In the genomic region with DNA sequence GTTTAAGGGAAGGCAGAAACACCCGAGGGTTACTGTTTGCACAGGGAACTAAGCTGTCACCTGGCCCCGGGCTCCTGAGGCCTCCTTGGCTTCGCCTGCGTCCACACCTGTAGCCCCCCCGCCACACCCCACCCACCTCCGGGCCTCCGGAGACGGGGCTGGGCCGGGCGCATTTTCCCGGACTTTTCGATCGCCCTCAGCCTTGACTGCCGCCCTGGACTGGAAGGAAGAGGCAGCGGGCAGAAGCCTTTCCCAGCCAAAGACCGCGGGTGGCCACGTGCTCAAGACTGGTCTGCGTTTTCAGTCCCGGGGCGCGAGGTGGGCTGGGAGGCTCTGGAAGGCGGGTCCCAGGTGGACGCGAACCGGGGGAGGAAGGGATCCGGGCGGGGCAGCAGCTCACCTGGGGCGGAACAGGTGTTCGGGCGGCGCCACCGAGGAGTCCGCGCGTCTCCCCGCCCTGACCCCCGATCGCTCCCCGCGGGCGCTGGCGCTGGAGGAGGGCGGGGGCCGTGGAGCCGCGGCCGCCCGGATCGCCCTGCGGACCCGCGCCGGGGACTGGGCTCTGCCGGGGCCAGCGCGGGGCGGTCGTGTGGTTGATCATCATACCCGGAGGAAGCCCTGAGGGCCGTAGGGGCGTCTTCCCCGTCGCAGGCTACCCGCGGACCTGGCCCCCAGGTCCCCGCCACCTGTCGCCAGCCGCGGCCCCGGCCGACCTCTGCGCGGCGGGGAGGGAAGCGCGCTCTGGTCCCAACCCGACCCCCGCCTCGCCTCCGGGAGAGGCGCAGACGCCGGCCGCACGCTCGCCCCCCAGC, we compare ENCODE assay signal across 8 cellular contexts. TPM values are rescaled to one million over a fixed set of nuclear protein-coding genes. Genes with fewer than 3 reads are reported as not detected.
A peak's percentile ranks its signal among the peaks of the same experiment; 100 is the strongest.
DNase-seq lines count a peak whose midpoint lies in the region; ATAC-seq and TF ChIP-seq lines count a peak whose summit lies in the region.

No MANE protein-coding gene starts in this region.

- H3K27me3 ChIP-seq in esophagus muscularis mucosa: no peaks in the 10 kb centered on the region

- peaks cover 0 to 9% (median 5%) of the 10 kb centered on the region in 7 donors for H3K9me3 Mint-ChIP-seq in naive B cell

- intact Hi-C loops in esophagus muscularis mucosa (cut with DNase I): loop anchor here (5.0 to 10.0 kb wide), 5 partner anchors 98 to 1590 kb away; no protein-coding TSS in a partner anchor

- peaks cover 46 to 54% (median 54%) of the 10 kb centered on the region in 3 donors for H3K27me3 Mint-ChIP-seq in naive B cell

- ATAC-seq in naive B cell (ENCODE audit: low read depth in 2 of 2): no peak
- no peak for ATAC-seq in GM18861 (IDR thresholded peaks at IDR 0.05; ENCODE audit: unreplicated experiment)

- H3K36me3 Mint-ChIP-seq in naive B cell: peaks cover 0 to 6% of the 10 kb centered on the region in 2 donors

- H3K4me1 Mint-ChIP-seq in naive B cell: peaks cover 30 to 36% (median 31%) of the 10 kb centered on the region in 3 donors

- peak overlapping the region; percentile 72 to 86 (median 78) for H3K4me3 ChIP-seq in esophagus muscularis mucosa

- peak overlapping the region; percentile 79 to 99 (median 93) for H3K27ac ChIP-seq in esophagus muscularis mucosa (replicated peaks in 1 of 4)
- peak overlapping the region; percentile 72 for H3K27ac ChIP-seq in temporal lobe (ENCODE audit: low read depth, low read length)

- H3K4me3 Mint-ChIP-seq in naive B cell: peak overlapping the region; percentile 70 to 90 (median 79)

- H3K9me3 ChIP-seq in esophagus muscularis mucosa: no peaks in the 10 kb centered on the region

- TF ChIP-seq CTCF in esophagus muscularis mucosa (IDR thresholded peaks at IDR 0.05): no peak

- no peak for TF ChIP-seq EP300 in esophagus muscularis mucosa (IDR thresholded peaks at IDR 0.05)

- H3K36me3 ChIP-seq in esophagus muscularis mucosa: no peaks in the 10 kb centered on the region

- no peak for TF ChIP-seq POLR2A in esophagus muscularis mucosa (IDR thresholded peaks at IDR 0.05; ENCODE audit: low read depth)

- H3K27ac Mint-ChIP-seq in naive B cell: peak overlapping the region in 2 of 6 donors; percentile 63 to 95

- H3K4me1 ChIP-seq in esophagus muscularis mucosa: peaks cover 10 to 34% (median 31%) of the 10 kb centered on the region in 4 donors

- DNase-seq in CD1c-positive myeloid dendritic cell (ENCODE audit: extremely low spot score): peak; percentile 71
- peak; percentile 57 for DNase-seq in GOT3 (lab: John Stamatoyannopoulos, UW)
- peak; percentile 51 for DNase-seq in NCI-H446 treated with DMSO at 0.1 percent for 48 hours (lab: John Stamatoyannopoulos, UW)
- DNase-seq in activated T-cell treated with anti-CD3 and anti-CD28 coated beads for 4 hours: peak; percentile 36
- DNase-seq in esophagus muscularis mucosa (ENCODE audit: extremely low spot score): no peak
- peak; percentile 5 for DNase-seq in naive B cell

- WGBS in esophagus muscularis mucosa: 2% methylated on average over 37 of the region's 87 CpGs

RNA-seq across cellular contexts. Expression of a gene that starts 3.2 kb away (rescaled TPM):
- total RNA-seq in esophagus muscularis mucosa (100 to 1,000 TPM; 149 to 254 (median 187) TPM), temporal lobe (91.7 TPM)
- polyA plus RNA-seq in naive B cell (ENCODE audit: low read depth in 6 of 6): 1 to 10 TPM; 3.2 to 9.4 (median 4.0) TPM
